ENCODE assay signal across 23 cellular contexts in genomic region chr14:105884808-105885281, GRCh38.
DNase-seq lines count a peak whose midpoint lies in the region; ATAC-seq and TF ChIP-seq lines count a peak whose summit lies in the region.
"Had no signal": no experiment of that assay in that cellular context is flagged by ENCODE, and none has a peak within 500 bp of the region (broad histone marks: within the 10 kb centered on the region; RNA-seq: fewer than 3 reads in every experiment).

No MANE protein-coding gene starts in this region.

- H3K9me3 ChIP-seq in RWPE2 (ENCODE audit: severe bottlenecking) (no peaks in the 10 kb centered on the region), stomach (no peaks in the 10 kb centered on the region)
- H3K9me3 ChIP-seq: adrenal gland, prostate gland had no signal

- H3K4me1 ChIP-seq in RWPE2 (ENCODE audit: insufficient read depth, poor library complexity, severe bottlenecking), result no peaks in the 10 kb centered on the region
- no peaks in the 10 kb centered on the region for H3K4me1 ChIP-seq in stomach
- H3K4me1 ChIP-seq: adrenal gland, prostate gland had no signal

- intact Hi-C loops in stomach (cut with DNase I; ENCODE audit: low total_unique reads), result no loop called here

- TF ChIP-seq POLR2A in stomach (IDR thresholded peaks at IDR 0.05), result no peak

- H3K4me3 ChIP-seq in RWPE2 (ENCODE audit: severe bottlenecking) (no peak overlapping the region), stomach (no peak overlapping the region)
- H3K4me3 ChIP-seq: adrenal gland, GM23338, prostate gland had no signal

- H3K36me3 ChIP-seq in RWPE2 (ENCODE audit: low read depth), result no peaks in the 10 kb centered on the region
- no peaks in the 10 kb centered on the region for H3K36me3 ChIP-seq in stomach
- H3K36me3 ChIP-seq: adrenal gland, prostate gland had no signal

- DNase-seq in activated gamma-delta T cell treated with Interleukin-2 at 50 U/mL for 16 hours (peak; percentile 2), activated gamma-delta T cell (lab: John Stamatoyannopoulos, UW) (no peak), RWPE2 (ENCODE audit: low spot score) (peak; percentile 48), memory B cell (ENCODE audit: low spot score in 2 of 2) (no peak), stomach (peak; percentile 5), NCI-H2227 treated with DMSO at 0.1 percent for 48 hours (lab: John Stamatoyannopoulos, UW) (no peak)
- DNase-seq: DND-41; effector CD8-positive, alpha-beta T cell; NCI-H1436; NCI-H82; PC-3; stimulated activated CD4-positive, alpha-beta T cell treated with anti-CD3 and anti-CD28 coated beads, Interleukin-12 subunit alpha, Interleukin-12 subunit beta, amount 100 ng/mL, for 4 hours; stimulated activated naive CD4-positive, alpha-beta T cell; trophoblast cell had no signal

- ATAC-seq in RWPE2 (ENCODE audit: low read depth) (no peak), memory B cell (ENCODE audit: low read depth) (no peak), esophagus mucosa (no peak), HG03520 (IDR thresholded peaks at IDR 0.05; ENCODE audit: unreplicated experiment) (no peak)
- ATAC-seq: GM23338; naive thymus-derived CD8-positive, alpha-beta T cell; PC-3 had no signal

- WGBS in stomach, 5 donors, result 57 to 83% (median 76%) methylated on average over 11 to 13 of the region's 13 CpGs

- H3K4me3 Mint-ChIP-seq in memory B cell, result peak overlapping the region; percentile 77
- H3K4me3 Mint-ChIP-seq: CD8-positive, alpha-beta memory T cell; central memory CD8-positive, alpha-beta T cell; GM23338; naive thymus-derived CD8-positive, alpha-beta T cell; T-helper 2 cell treated with Interferon-gamma antibody and Interleukin-4, amounts not matched to agents 5 μg/mL and 100 μg/mL, for 36 hours had no signal

- no peak for TF ChIP-seq EP300 in stomach (IDR thresholded peaks at IDR 0.05)

- H3K27me3 ChIP-seq in RWPE2 (ENCODE audit: insufficient read depth, poor library complexity, severe bottlenecking), result no peaks in the 10 kb centered on the region
- peaks cover 0 to 25% (median 3%) of the 10 kb centered on the region in 3 donors for H3K27me3 ChIP-seq in stomach
- H3K27me3 ChIP-seq: adrenal gland had no signal

- H3K36me3 Mint-ChIP-seq in memory B cell, result no peaks in the 10 kb centered on the region
- H3K36me3 Mint-ChIP-seq: CD8-positive, alpha-beta memory T cell; naive thymus-derived CD8-positive, alpha-beta T cell had no signal

- H3K27ac Mint-ChIP-seq in memory B cell, result no peak overlapping the region
- H3K27ac Mint-ChIP-seq: CD8-positive, alpha-beta memory T cell; GM23338; T-helper 2 cell treated with Interferon-gamma antibody and Interleukin-4, amounts not matched to agents 5 μg/mL and 100 μg/mL, for 36 hours had no signal

- no peak for TF ChIP-seq CTCF in RWPE2 (IDR thresholded peaks at IDR 0.05; ENCODE audit: poor library complexity, severe bottlenecking)
- TF ChIP-seq CTCF in stomach (IDR thresholded peaks at IDR 0.05), result no peak

- H3K4me1 Mint-ChIP-seq in memory B cell, result no peaks in the 10 kb centered on the region
- H3K4me1 Mint-ChIP-seq: central memory CD8-positive, alpha-beta T cell; GM23338 had no signal

- no peaks in the 10 kb centered on the region for H3K9me3 Mint-ChIP-seq in memory B cell
- H3K9me3 Mint-ChIP-seq: CD8-positive, alpha-beta memory T cell; central memory CD8-positive, alpha-beta T cell; T-helper 2 cell treated with Interferon-gamma antibody and Interleukin-4, amounts not matched to agents 5 μg/mL and 100 μg/mL, for 36 hours had no signal

- no peaks in the 10 kb centered on the region for H3K27me3 Mint-ChIP-seq in memory B cell

- no peak overlapping the region for H3K27ac ChIP-seq in RWPE2 (ENCODE audit: poor library complexity, severe bottlenecking)
- H3K27ac ChIP-seq in stomach, result no peak overlapping the region
- H3K27ac ChIP-seq: adrenal gland, prostate gland had no signal

Comparison
In these comparisons a context has a peak if more than half of its experiments do, and no peak if none do; other contexts are left out.
1. DNase-seq: peak in activated gamma-delta T cell treated with Interleukin-2 at 50 U/mL for 16 hours (single experiment), RWPE2 (single experiment) and stomach (single experiment); none in activated gamma-delta T cell (single experiment), memory B cell (0 of 2) and NCI-H2227 treated with DMSO at 0.1 percent for 48 hours (single experiment).